14 cellular contexts compared by ENCODE assay signal in the genomic region with DNA sequence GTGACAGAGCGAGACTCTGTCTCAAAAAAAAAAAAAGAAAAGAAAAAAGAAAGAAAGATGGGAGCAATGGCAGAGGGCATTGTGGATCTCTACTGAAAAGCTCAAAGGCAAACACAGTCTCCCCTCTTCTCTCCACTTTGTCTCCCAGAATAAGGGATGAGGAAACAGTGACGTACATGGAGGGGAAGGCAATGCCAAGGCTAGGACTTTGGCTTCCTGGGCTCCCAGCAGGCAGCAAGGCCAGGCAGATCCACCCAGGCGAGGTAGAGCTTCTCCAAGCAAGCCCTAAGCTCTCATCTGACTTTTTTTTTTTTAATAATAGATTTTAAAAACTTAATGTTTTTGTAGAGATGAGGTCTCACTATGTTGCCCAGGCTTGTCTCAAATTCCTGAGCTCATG. TPM values are rescaled to one million over a fixed set of nuclear protein-coding genes. Genes with fewer than 3 reads are reported as not detected.
DNase-seq lines count a peak whose midpoint lies in the region; ATAC-seq and TF ChIP-seq lines count a peak whose summit lies in the region.
"Had no signal": no experiment of that assay in that cellular context is flagged by ENCODE, and none has a peak within 500 bp of the region (broad histone marks: within the 10 kb centered on the region; RNA-seq: fewer than 3 reads in every experiment).

No MANE protein-coding gene starts in this region.

- WGBS in gastroesophageal sphincter (ENCODE audit: low coverage in 1 of 2), 2 donors: 32 to 46% methylated on average over 2 of the region's 3 CpGs

- H3K4me1 Mint-ChIP-seq in T-helper 1 cell treated with Interleukin-12 subunit alpha and Interleukin-12 subunit beta and Interleukin-4 antibody, amounts not matched to agents 30 μg/mL and 1 μg/mL, for 36 hours (ENCODE audit: low read depth): peaks cover 79% of the 10 kb centered on the region
- peaks cover 86% of the 10 kb centered on the region for H3K4me1 Mint-ChIP-seq in activated T-helper 1 cell treated with anti-CD3 and anti-CD28 coated beads, Interleukin-12 subunit alpha, Interleukin-12 subunit beta, Interleukin-2, Interleukin-4 antibody, amounts not matched to agents 30 ng/mL and 10 ng/mL and 1 ng/mL, durations not matched to agents 14 hours and 24 hours and 36 hours (ENCODE audit: low read depth)
- peaks cover 69% of the 10 kb centered on the region for H3K4me1 Mint-ChIP-seq in Calu3 (ENCODE audit: low read depth, unreplicated experiment)

- no peaks in the 10 kb centered on the region for H3K27me3 Mint-ChIP-seq in T-helper 1 cell treated with Interleukin-12 subunit alpha and Interleukin-12 subunit beta and Interleukin-4 antibody, amounts not matched to agents 30 μg/mL and 1 μg/mL, for 36 hours (ENCODE audit: low read depth)
- H3K27me3 Mint-ChIP-seq in activated T-helper 1 cell treated with anti-CD3 and anti-CD28 coated beads, Interleukin-12 subunit alpha, Interleukin-12 subunit beta, Interleukin-2, Interleukin-4 antibody, amounts not matched to agents 30 ng/mL and 10 ng/mL and 1 ng/mL, durations not matched to agents 14 hours and 24 hours and 36 hours (ENCODE audit: insufficient read depth): no peaks in the 10 kb centered on the region
- no peaks in the 10 kb centered on the region for H3K27me3 Mint-ChIP-seq in Calu3 (ENCODE audit: unreplicated experiment)

- intact Hi-C loops in activated T-helper 1 cell treated with anti-CD3 and anti-CD28 coated beads, Interleukin-12 subunit alpha, Interleukin-12 subunit beta, Interleukin-2, Interleukin-4 antibody, amounts not matched to agents 30 ng/mL and 10 ng/mL and 1 ng/mL, durations not matched to agents 14 hours and 24 hours and 36 hours (cut with micrococcal nuclease): loop anchor here (10.0 kb wide), 1 partner anchor 251 kb away; no protein-coding TSS in a partner anchor
- intact Hi-C loops in Calu3 (cut with micrococcal nuclease; ENCODE audit: unreplicated experiment): no loop called here

- no peak overlapping the region for H3K27ac Mint-ChIP-seq in T-helper 1 cell treated with Interleukin-12 subunit alpha and Interleukin-12 subunit beta and Interleukin-4 antibody, amounts not matched to agents 30 μg/mL and 1 μg/mL, for 36 hours
- peak overlapping the region; percentile 69 for H3K27ac Mint-ChIP-seq in activated T-helper 1 cell treated with anti-CD3 and anti-CD28 coated beads, Interleukin-12 subunit alpha, Interleukin-12 subunit beta, Interleukin-2, Interleukin-4 antibody, amounts not matched to agents 30 ng/mL and 10 ng/mL and 1 ng/mL, durations not matched to agents 14 hours and 24 hours and 36 hours
- no peak overlapping the region for H3K27ac Mint-ChIP-seq in Calu3 (ENCODE audit: unreplicated experiment)

- H3K4me3 ChIP-seq in gastroesophageal sphincter (peak overlapping the region in 1 of 2 donors; percentile 73), subcutaneous abdominal adipose tissue (ENCODE audit: low read depth in 1 of 5, low read length in 5 of 5) (peak overlapping the region in 1 of 5 donors; percentile 7)
- H3K4me3 ChIP-seq: cardiac muscle cell had no signal

- peaks cover 41% of the 10 kb centered on the region for H3K36me3 Mint-ChIP-seq in T-helper 1 cell treated with Interleukin-12 subunit alpha and Interleukin-12 subunit beta and Interleukin-4 antibody, amounts not matched to agents 30 μg/mL and 1 μg/mL, for 36 hours (ENCODE audit: low read depth)
- peaks cover 56% of the 10 kb centered on the region for H3K36me3 Mint-ChIP-seq in activated T-helper 1 cell treated with anti-CD3 and anti-CD28 coated beads, Interleukin-12 subunit alpha, Interleukin-12 subunit beta, Interleukin-2, Interleukin-4 antibody, amounts not matched to agents 30 ng/mL and 10 ng/mL and 1 ng/mL, durations not matched to agents 14 hours and 24 hours and 36 hours (ENCODE audit: low read depth)
- H3K36me3 Mint-ChIP-seq in Calu3 (ENCODE audit: insufficient read depth, unreplicated experiment): peaks cover 75% of the 10 kb centered on the region

- H3K27me3 ChIP-seq in gastroesophageal sphincter: no peaks in the 10 kb centered on the region
- H3K27me3 ChIP-seq in subcutaneous abdominal adipose tissue (ENCODE audit: control insufficient read depth in 5 of 5, insufficient read depth in 4 of 5, low read length in 5 of 5): no peaks in the 10 kb centered on the region
- H3K27me3 ChIP-seq: cardiac muscle cell had no signal

- POLR2A ChIA-PET in GM10248 (lab: Yijun Ruan, JAX): no interaction called here

- H3K9me3 Mint-ChIP-seq in T-helper 1 cell treated with Interleukin-12 subunit alpha and Interleukin-12 subunit beta and Interleukin-4 antibody, amounts not matched to agents 30 μg/mL and 1 μg/mL, for 36 hours: no peaks in the 10 kb centered on the region
- no peaks in the 10 kb centered on the region for H3K9me3 Mint-ChIP-seq in activated T-helper 1 cell treated with anti-CD3 and anti-CD28 coated beads, Interleukin-12 subunit alpha, Interleukin-12 subunit beta, Interleukin-2, Interleukin-4 antibody, amounts not matched to agents 30 ng/mL and 10 ng/mL and 1 ng/mL, durations not matched to agents 14 hours and 24 hours and 36 hours
- no peaks in the 10 kb centered on the region for H3K9me3 Mint-ChIP-seq in Calu3 (ENCODE audit: low read depth, unreplicated experiment)

- no peak for TF ChIP-seq EP300 in gastroesophageal sphincter (IDR thresholded peaks at IDR 0.05)

- BruUV-seq in Calu3 (replicated peaks; lab: Mats Ljungman, UMichigan): no TSS peak

- H3K9me3 ChIP-seq in gastroesophageal sphincter (no peaks in the 10 kb centered on the region), subcutaneous abdominal adipose tissue (ENCODE audit: control insufficient read depth in 5 of 5, low read length in 5 of 5) (no peaks in the 10 kb centered on the region)

- TF ChIP-seq CTCF in gastroesophageal sphincter (IDR thresholded peaks at IDR 0.05) (no peak), GM10248 (IDR thresholded peaks at IDR 0.05; ENCODE audit: control extremely low read depth, extremely low read depth, low read depth, missing control alignments) (no peak), Calu3 (IDR thresholded peaks at IDR 0.05; ENCODE audit: unreplicated experiment) (no peak)

- H3K4me1 ChIP-seq in gastroesophageal sphincter (peaks cover 11 to 88% (median 68%) of the 10 kb centered on the region in 3 donors), subcutaneous abdominal adipose tissue (ENCODE audit: control insufficient read depth in 5 of 5, insufficient read depth in 5 of 5, low read length in 5 of 5) (peaks cover 37 to 93% (median 88%) of the 10 kb centered on the region in 5 donors)

- peaks cover 0 to 5% of the 10 kb centered on the region in 2 donors for H3K36me3 ChIP-seq in gastroesophageal sphincter
- peaks cover 0 to 22% (median 13%) of the 10 kb centered on the region in 5 donors for H3K36me3 ChIP-seq in subcutaneous abdominal adipose tissue (ENCODE audit: control insufficient read depth in 5 of 5, insufficient read depth in 5 of 5, low read length in 5 of 5)
- H3K36me3 ChIP-seq: cardiac muscle cell had no signal

- DNase-seq in T-helper 1 cell (no peak), GM10248 (ENCODE audit: extremely low spot score) (no peak), Calu3 (no peak)
- DNase-seq in activated T-helper 1 cell treated with anti-CD3 and anti-CD28 coated beads, Interleukin-12 subunit alpha, Interleukin-12 subunit beta, Interleukin-2, Interleukin-4 antibody, amounts not matched to agents 30 ng/mL and 10 ng/mL and 1 ng/mL, durations not matched to agents 14 hours and 24 hours and 36 hours (ENCODE audit: low spot score): no peak
- DNase-seq: foreskin fibroblast, NCI-H2171 treated with DMSO at 0.1 percent for 48 hours had no signal

- peak overlapping the region; percentile 40 for H3K4me3 Mint-ChIP-seq in T-helper 1 cell treated with Interleukin-12 subunit alpha and Interleukin-12 subunit beta and Interleukin-4 antibody, amounts not matched to agents 30 μg/mL and 1 μg/mL, for 36 hours
- peak overlapping the region; percentile 19 for H3K4me3 Mint-ChIP-seq in activated T-helper 1 cell treated with anti-CD3 and anti-CD28 coated beads, Interleukin-12 subunit alpha, Interleukin-12 subunit beta, Interleukin-2, Interleukin-4 antibody, amounts not matched to agents 30 ng/mL and 10 ng/mL and 1 ng/mL, durations not matched to agents 14 hours and 24 hours and 36 hours
- no peak overlapping the region for H3K4me3 Mint-ChIP-seq in Calu3 (ENCODE audit: low read depth, unreplicated experiment)

- CTCF ChIA-PET in GM10248 (lab: Yijun Ruan, JAX) (interaction anchor here (1.2 to 19.5 kb wide), 5 partner anchors 10 to 79 kb away, joined by 4 to 215 read pairs (median 36); partner anchors contain the start of gene UBQLN4), Calu3 (lab: Charles Lee) (interaction anchor here (0.6 to 1.5 kb wide), 3 partner anchors 36 to 921 kb away, joined by 3 to 4 read pairs (median 3); no protein-coding TSS in a partner anchor)

- no peak for ATAC-seq in gastroesophageal sphincter
- no peak for ATAC-seq in HG02938 (IDR thresholded peaks at IDR 0.05; ENCODE audit: unreplicated experiment)

- peak overlapping the region in 1 of 5 donors; percentile 38 for H3K9ac ChIP-seq in subcutaneous abdominal adipose tissue (ENCODE audit: low read length in 5 of 5)

- no peak for TF ChIP-seq POLR2A in gastroesophageal sphincter (IDR thresholded peaks at IDR 0.05)

- H3K27ac ChIP-seq in gastroesophageal sphincter (peak overlapping the region in 3 of 4 donors; percentile 93 to 99 (median 97)), subcutaneous abdominal adipose tissue (ENCODE audit: low read depth, low read length) (peak overlapping the region; percentile 99)
- H3K27ac ChIP-seq: 22Rv1 had no signal

RNA-seq across cellular contexts. Expression of gene ARHGEF2, which starts 4.6 kb away (rescaled TPM):
- 221 and 222 TPM in 2 replicates for total RNA-seq in activated T-helper 1 cell treated with anti-CD3 and anti-CD28 coated beads, Interleukin-12 subunit alpha, Interleukin-12 subunit beta, Interleukin-2, Interleukin-4 antibody, amounts not matched to agents 30 ng/mL and 10 ng/mL and 1 ng/mL, durations not matched to agents 14 hours and 24 hours and 36 hours
- total RNA-seq in gastroesophageal sphincter (10 to 100 TPM; 69.7 to 94.0 (median 82.6) TPM), Calu3 (2022) (69.2 and 97.6 TPM in 2 replicates)

RNA-seq across cellular contexts. Expression of gene RXFP4, which starts 32.3 kb away (rescaled TPM):
- total RNA-seq in activated T-helper 1 cell treated with anti-CD3 and anti-CD28 coated beads, Interleukin-12 subunit alpha, Interleukin-12 subunit beta, Interleukin-2, Interleukin-4 antibody, amounts not matched to agents 30 ng/mL and 10 ng/mL and 1 ng/mL, durations not matched to agents 14 hours and 24 hours and 36 hours: 0.16 TPM in 1 of 2 replicates, not detected in the other
- total RNA-seq in gastroesophageal sphincter (under 1 TPM in 1 of 4 donors, not detected in 3; 0.27 TPM), Calu3 (2022) (not detected in 2 replicates)
- total RNA-seq: lung microvascular endothelial cell, SK-MEL-5 had no signal

RNA-seq across cellular contexts. Expression of gene KHDC4, which starts 39.5 kb away (rescaled TPM):
- total RNA-seq in activated T-helper 1 cell treated with anti-CD3 and anti-CD28 coated beads, Interleukin-12 subunit alpha, Interleukin-12 subunit beta, Interleukin-2, Interleukin-4 antibody, amounts not matched to agents 30 ng/mL and 10 ng/mL and 1 ng/mL, durations not matched to agents 14 hours and 24 hours and 36 hours: 80.1 and 81.8 TPM in 2 replicates
- 10 to 100 TPM; 20.4 to 57.4 (median 34.6) TPM for total RNA-seq in gastroesophageal sphincter
- total RNA-seq in Calu3 (2022): 99.3 and 107 TPM in 2 replicates

RNA-seq across cellular contexts. Expression of gene SSR2, which starts 47.0 kb away (rescaled TPM):
- 195 TPM in 2 replicates for total RNA-seq in activated T-helper 1 cell treated with anti-CD3 and anti-CD28 coated beads, Interleukin-12 subunit alpha, Interleukin-12 subunit beta, Interleukin-2, Interleukin-4 antibody, amounts not matched to agents 30 ng/mL and 10 ng/mL and 1 ng/mL, durations not matched to agents 14 hours and 24 hours and 36 hours
- total RNA-seq in gastroesophageal sphincter: 100 to 1,000 TPM; 103 to 157 (median 146) TPM
- total RNA-seq in Calu3 (2022): 215 and 246 TPM in 2 replicates
